In the genomic region with DNA sequence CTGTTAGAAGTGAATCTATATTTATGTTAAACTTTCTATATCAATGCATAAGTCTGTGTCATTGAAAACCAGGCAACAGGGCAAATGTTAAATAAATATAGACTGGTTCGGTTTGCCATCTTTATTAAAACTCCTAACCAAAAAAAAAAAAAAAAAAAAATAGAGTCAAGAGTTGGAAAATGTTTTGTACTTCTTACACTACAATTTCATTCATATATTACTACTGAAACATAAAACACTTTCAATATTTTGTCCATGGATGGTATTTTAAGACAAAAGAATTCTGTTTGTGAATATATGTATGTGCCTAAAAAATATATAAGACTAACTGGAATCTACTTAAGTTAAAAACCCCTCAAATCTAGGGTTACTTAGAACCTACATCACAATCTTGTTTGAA, we compare ENCODE assay signal across 16 cellular contexts. TPM values are rescaled to one million over a fixed set of nuclear protein-coding genes. Genes with fewer than 3 reads are reported as not detected.
A peak's percentile ranks its signal among the peaks of the same experiment; 100 is the strongest.
DNase-seq lines count a peak whose midpoint lies in the region; ATAC-seq and TF ChIP-seq lines count a peak whose summit lies in the region.
"Had no signal": no experiment of that assay in that cellular context is flagged by ENCODE, and none has a peak within 500 bp of the region (broad histone marks: within the 10 kb centered on the region; RNA-seq: fewer than 3 reads in every experiment).

No MANE protein-coding gene starts in this region.

- TF ChIP-seq CTCF in BE2C (IDR thresholded peaks at IDR 0.05; ENCODE audit: low read depth, low read length) (no peak), neural crest cell (conservative IDR thresholded peaks at IDR 0.05) (no peak)

- H3K4me3 ChIP-seq in BE2C (ENCODE audit: low read depth, low read length): peak overlapping the region; percentile 96
- peak overlapping the region; percentile 95 for H3K4me3 ChIP-seq in endocrine pancreas (ENCODE audit: control insufficient read depth, insufficient read depth, low read length)
- H3K4me3 ChIP-seq: GM12878 had no signal

- ATAC-seq in GM21619 (IDR thresholded peaks at IDR 0.05; ENCODE audit: unreplicated experiment) (no peak), left lobe of liver (no peak)
- ATAC-seq: GM12878 had no signal

- peaks cover 32% of the 10 kb centered on the region for H3K27me3 Mint-ChIP-seq in neural crest cell (ENCODE audit: low read depth)

- H3K27me3 ChIP-seq in BE2C: no peaks in the 10 kb centered on the region
- no peaks in the 10 kb centered on the region for H3K27me3 ChIP-seq in endocrine pancreas (ENCODE audit: control insufficient read depth, insufficient read depth, low read length)

- peaks cover 33% of the 10 kb centered on the region for H3K4me1 Mint-ChIP-seq in neural crest cell

- H3K9me3 ChIP-seq in BE2C (no peaks in the 10 kb centered on the region), endocrine pancreas (ENCODE audit: control insufficient read depth, low read length) (no peaks in the 10 kb centered on the region)

- H3K4me1 ChIP-seq in BE2C (peaks cover 19% of the 10 kb centered on the region), endocrine pancreas (ENCODE audit: control insufficient read depth, insufficient read depth, low read length) (peaks cover 32% of the 10 kb centered on the region)

- no peak overlapping the region for H3K9ac ChIP-seq in endocrine pancreas (ENCODE audit: control insufficient read depth, insufficient read depth, low read length)

- H3K9me3 Mint-ChIP-seq in neural crest cell: no peaks in the 10 kb centered on the region
- H3K9me3 Mint-ChIP-seq: CD4-positive, alpha-beta T cell had no signal

- H3K36me3 Mint-ChIP-seq in neural crest cell (ENCODE audit: low read depth): no peaks in the 10 kb centered on the region

- CTCF ChIA-PET in HEK293T (lab: Yijun Ruan, JAX): no interaction called here

- H3K36me3 ChIP-seq in BE2C (no peaks in the 10 kb centered on the region), endocrine pancreas (ENCODE audit: control insufficient read depth, insufficient read depth, low read length) (no peaks in the 10 kb centered on the region)

- DNase-seq in BE2C: no peak
- DNase-seq in HEK293T (ENCODE audit: extremely low spot score): no peak
- DNase-seq in neural crest cell (ENCODE audit: low read depth, low spot score): no peak
- DNase-seq in stimulated activated CD4-positive, alpha-beta T cell treated with anti-CD3 and anti-CD28 coated beads, Interleukin-4, amount 100 ng/mL, for 24 hours: no peak
- no peak for DNase-seq in left lobe of liver (ENCODE audit: low spot score)
- DNase-seq: ACHN; Calu3; CD4-positive, alpha-beta T cell; NCI-H1105 treated with DMSO at 0.1 percent for 48 hours; NCI-H1930; NCI-H226; NCI-H526 treated with DMSO at 0.1 percent for 48 hours had no signal

- H3K27ac Mint-ChIP-seq in neural crest cell (ENCODE audit: unreplicated experiment): no peak overlapping the region
- H3K27ac Mint-ChIP-seq: CD4-positive, alpha-beta T cell had no signal

- H3K4me3 Mint-ChIP-seq in neural crest cell: peak overlapping the region; percentile 74
- H3K4me3 Mint-ChIP-seq: CD4-positive, alpha-beta T cell had no signal

- POLR2A ChIA-PET in HEK293T (lab: Yijun Ruan, JAX): no interaction called here

TF ChIP-seq in HEK293T, 16 proteins besides CTCF, POLR2A, EP300 and RAD21:
- no peak for TF ChIP-seq FOXK2 (IDR thresholded peaks at IDR 0.05)
- TF ChIP-seq FOXA1 (IDR thresholded peaks at IDR 0.05): no peak
- TF ChIP-seq ZNF384 (IDR thresholded peaks at IDR 0.05): peak; percentile 84
- no peak for TF ChIP-seq CTBP1 (IDR thresholded peaks at IDR 0.05; ENCODE audit: borderline replicate concordance)
TF ChIP-seq in HEK293T: peak in this region for 1.

RNA-seq across cellular contexts. Expression of gene DACH1, which starts 5.2 kb away (rescaled TPM):
- 9.6 TPM for polyA plus RNA-seq in BE2C (2012; ENCODE audit: insufficient read depth, insufficient read length, low read depth)
- 23.7 and 24.6 TPM in 2 replicates for total RNA-seq in neural crest cell
- 1.2 TPM for total RNA-seq in left lobe of liver
- total RNA-seq: G401 had no signal
- polyA plus RNA-seq: GM12878 had no signal

Comparison
In these comparisons a context has a peak if more than half of its experiments do, and no peak if none do; other contexts are left out.
1. RNA of gene DACH1, which starts 5.2 kb away (total RNA-seq): 23.7 to 24.6 TPM in neural crest cell; 1.2 TPM in left lobe of liver (single experiment); every median in the first group is over 10 times any median in the second.